Comparison of ENCODE assay signal across 1 cellular context in genomic region chr20:49823152-49823847, GRCh38.
TF ChIP-seq lines count a peak whose summit lies in the region.

No MANE protein-coding gene starts in this region.

TF ChIP-seq in K562, 482 proteins besides CTCF, POLR2A, EP300 and RAD21 (continued from another document):
- TF ChIP-seq ESRRA (IDR thresholded peaks at IDR 0.05; ENCODE audit: borderline replicate concordance, low read depth) (peak; percentile 88), KDM1A (IDR thresholded peaks at IDR 0.05) (0 out of 4 replicates have a peak, but pooled peaks of 1 of the 2 experiments have one; percentile 17), RBM25 (IDR thresholded peaks at IDR 0.05; ENCODE audit: low read depth, low read length, severe bottlenecking) (peak; percentile 62)
